ENCODE assay signal across 19 cellular contexts in genomic region chr17:27408891-27409290, GRCh38. TPM values are rescaled to one million over a fixed set of nuclear protein-coding genes. Genes with fewer than 3 reads are reported as not detected.
DNase-seq lines count a peak whose midpoint lies in the region; ATAC-seq and TF ChIP-seq lines count a peak whose summit lies in the region.
"Had no signal": no experiment of that assay in that cellular context is flagged by ENCODE, and none has a peak within 500 bp of the region (broad histone marks: within the 10 kb centered on the region; RNA-seq: fewer than 3 reads in every experiment).

No MANE protein-coding gene starts in this region.

- no peak overlapping the region for H3K14ac ChIP-seq in mesenchymal stem cell (ENCODE audit: low read length in 2 of 2)

- H3K9me3 ChIP-seq in A673 (ENCODE audit: low read depth, low read length, poor library complexity, severe bottlenecking) (no peaks in the 10 kb centered on the region), HEK293 (ENCODE audit: control insufficient read depth, insufficient read depth, low read depth, low read length) (no peaks in the 10 kb centered on the region), mesenchymal stem cell (ENCODE audit: control insufficient read depth, low read length) (no peaks in the 10 kb centered on the region)
- H3K9me3 ChIP-seq: esophagus squamous epithelium, neutrophil had no signal

- H3K4me3 ChIP-seq in A673 (ENCODE audit: low read depth, low read length, poor library complexity, severe bottlenecking) (no peak overlapping the region), HEK293 (ENCODE audit: low read depth, low read length) (no peak overlapping the region), brain microvascular endothelial cell (ENCODE audit: low read depth, low read length) (no peak overlapping the region), mesenchymal stem cell (ENCODE audit: insufficient read depth in 1 of 2, low read depth in 1 of 2, low read length in 2 of 2) (peak overlapping the region in 1 of 2 experiments; percentile 26)
- H3K4me3 ChIP-seq: esophagus squamous epithelium, K562 had no signal

- no peak overlapping the region for H3K18ac ChIP-seq in mesenchymal stem cell (ENCODE audit: low read depth in 1 of 2, low read length in 2 of 2)

- POLR2A ChIA-PET in A673 (lab: Charles Lee; ENCODE audit: low non-redundant PET) (interaction anchor here (0.5 kb wide), 1 partner anchor 27 kb away, joined by 3 read pairs; no protein-coding TSS in a partner anchor), HEK293 (lab: Yijun Ruan, JAX) (no interaction called here)

- no peak overlapping the region for H4K91ac ChIP-seq in mesenchymal stem cell (ENCODE audit: low read length)

- no peak overlapping the region for H2BK120ac ChIP-seq in mesenchymal stem cell (ENCODE audit: low read depth, low read length)

- CTCF ChIA-PET in A673 (lab: Charles Lee) = no interaction called here
- CTCF ChIA-PET in HEK293 (lab: Yijun Ruan, JAX) = interaction anchor here (0.6 to 3.9 kb wide), 9 partner anchors 22 to 194 kb away, joined by 3 to 17 read pairs (median 4); no protein-coding TSS in a partner anchor

- TF ChIP-seq CTCF in A673 (conservative IDR thresholded peaks at IDR 0.05; ENCODE audit: low read depth, low read length) = no peak
- TF ChIP-seq CTCF in HEK293 (tag by site-specific recombination; IDR thresholded peaks at IDR 0.05) = no peak
- no peak for TF ChIP-seq CTCF in brain microvascular endothelial cell (IDR thresholded peaks at IDR 0.05; ENCODE audit: low read depth, low read length, missing control alignments)

- no peaks in the 10 kb centered on the region for H3K4me1 Mint-ChIP-seq in stimulated activated memory B cell treated with anti-CD40 and anti-IgM and Interleukin-4, amounts not matched to agents 10 μg/mL and 1 μg/mL and 100 μg/mL, for 72 hours
- no peaks in the 10 kb centered on the region for H3K4me1 Mint-ChIP-seq in stimulated activated naive CD8-positive, alpha-beta T cell treated with anti-CD3 and anti-CD28 coated beads, Interleukin-15, amount 100 ng/mL, for 72 hours
- H3K4me1 Mint-ChIP-seq: activated naive CD8-positive, alpha-beta T cell treated with anti-CD3 and anti-CD28 coated beads, Interleukin-2, amount 50 U/mL, for 24 hours; B cell had no signal

- H3K9ac ChIP-seq in mesenchymal stem cell (ENCODE audit: low read length) = no peak overlapping the region

- no peak overlapping the region for H3K4me2 ChIP-seq in mesenchymal stem cell (ENCODE audit: low read length, poor library complexity, severe bottlenecking)

- in situ Hi-C loops in brain microvascular endothelial cell (cut with HindIII; ENCODE audit: low pct_ligation_motif_present, low sequenced_read_pairs) = no loop called here

- no TSS peak for BruUV-seq in A673 (replicated peaks; lab: Mats Ljungman, UMichigan)

- H3K27ac ChIP-seq in A673 (ENCODE audit: low read depth, low read length, poor library complexity, severe bottlenecking) = no peak overlapping the region
- H3K27ac ChIP-seq in HEK293 (ENCODE audit: extremely low read depth, low read depth, low read length) = no peak overlapping the region
- H3K27ac ChIP-seq in brain microvascular endothelial cell = no peak overlapping the region
- no peak overlapping the region for H3K27ac ChIP-seq in mesenchymal stem cell (ENCODE audit: low read length, poor library complexity, severe bottlenecking)
- H3K27ac ChIP-seq: esophagus squamous epithelium, neutrophil had no signal

- H3K9me3 Mint-ChIP-seq in stimulated activated memory B cell treated with anti-CD40 and anti-IgM and Interleukin-4, amounts not matched to agents 10 μg/mL and 1 μg/mL and 100 μg/mL, for 72 hours = no peaks in the 10 kb centered on the region
- H3K9me3 Mint-ChIP-seq in stimulated activated naive CD8-positive, alpha-beta T cell treated with anti-CD3 and anti-CD28 coated beads, Interleukin-15, amount 100 ng/mL, for 72 hours = no peaks in the 10 kb centered on the region
- H3K9me3 Mint-ChIP-seq: activated naive CD8-positive, alpha-beta T cell treated with anti-CD3 and anti-CD28 coated beads, Interleukin-2, amount 50 U/mL, for 24 hours had no signal

- H2BK15ac ChIP-seq in mesenchymal stem cell (ENCODE audit: low read depth, poor library complexity, severe bottlenecking) = no peak overlapping the region

- no peak overlapping the region for H3K4me3 Mint-ChIP-seq in stimulated activated memory B cell treated with anti-CD40 and anti-IgM and Interleukin-4, amounts not matched to agents 10 μg/mL and 1 μg/mL and 100 μg/mL, for 72 hours
- no peak overlapping the region for H3K4me3 Mint-ChIP-seq in stimulated activated naive CD8-positive, alpha-beta T cell treated with anti-CD3 and anti-CD28 coated beads, Interleukin-15, amount 100 ng/mL, for 72 hours
- H3K4me3 Mint-ChIP-seq: activated naive CD8-positive, alpha-beta T cell treated with anti-CD3 and anti-CD28 coated beads, Interleukin-2, amount 50 U/mL, for 24 hours; B cell had no signal

- no peak overlapping the region for H2AK5ac ChIP-seq in mesenchymal stem cell (ENCODE audit: low read length, severe bottlenecking)

- no peak overlapping the region for H2AFZ ChIP-seq in mesenchymal stem cell (ENCODE audit: low read depth, low read length)

- no peak overlapping the region for H3K27ac Mint-ChIP-seq in stimulated activated memory B cell treated with anti-CD40 and anti-IgM and Interleukin-4, amounts not matched to agents 10 μg/mL and 1 μg/mL and 100 μg/mL, for 72 hours
- peak overlapping the region in 1 of 2 donors; percentile 43 for H3K27ac Mint-ChIP-seq in stimulated activated naive CD8-positive, alpha-beta T cell treated with anti-CD3 and anti-CD28 coated beads, Interleukin-15, amount 100 ng/mL, for 72 hours
- H3K27ac Mint-ChIP-seq: activated naive CD8-positive, alpha-beta T cell treated with anti-CD3 and anti-CD28 coated beads, Interleukin-2, amount 50 U/mL, for 24 hours; B cell had no signal

- no peak overlapping the region for H3K4ac ChIP-seq in mesenchymal stem cell (ENCODE audit: low read depth in 1 of 2, low read length in 2 of 2)

- no peaks in the 10 kb centered on the region for H3K79me1 ChIP-seq in mesenchymal stem cell (replicated peaks; ENCODE audit: low read length, poor library complexity, severe bottlenecking)

- no peak overlapping the region for H2BK12ac ChIP-seq in mesenchymal stem cell (ENCODE audit: low read length in 2 of 2)

- H3K36me3 Mint-ChIP-seq in stimulated activated memory B cell treated with anti-CD40 and anti-IgM and Interleukin-4, amounts not matched to agents 10 μg/mL and 1 μg/mL and 100 μg/mL, for 72 hours = no peaks in the 10 kb centered on the region

- H3K4me1 ChIP-seq in A673 (ENCODE audit: insufficient read depth, low read length, poor library complexity, severe bottlenecking) = peaks cover 20% of the 10 kb centered on the region
- H3K4me1 ChIP-seq in HEK293 (ENCODE audit: control insufficient read depth, insufficient read depth, low read length) = no peaks in the 10 kb centered on the region
- peaks cover 12% of the 10 kb centered on the region for H3K4me1 ChIP-seq in mesenchymal stem cell (ENCODE audit: control insufficient read depth, insufficient read depth, low read depth, low read length)

- H3K27me3 Mint-ChIP-seq in stimulated activated memory B cell treated with anti-CD40 and anti-IgM and Interleukin-4, amounts not matched to agents 10 μg/mL and 1 μg/mL and 100 μg/mL, for 72 hours = peaks cover 6% of the 10 kb centered on the region
- H3K27me3 Mint-ChIP-seq in stimulated activated naive CD8-positive, alpha-beta T cell treated with anti-CD3 and anti-CD28 coated beads, Interleukin-15, amount 100 ng/mL, for 72 hours = peaks cover 16% of the 10 kb centered on the region

- peak; percentile 56 for DNase-seq in A673 (ENCODE audit: low spot score)
- DNase-seq in brain microvascular endothelial cell = peak; percentile 19
- DNase-seq in mesenchymal stem cell = peak; percentile 44
- DNase-seq in stimulated activated naive CD8-positive, alpha-beta T cell treated with anti-CD3 and anti-CD28 coated beads, Interleukin-15, amount 100 ng/mL, for 72 hours = no peak
- DNase-seq in SIG-M5 treated with dmso at 0.1 percent for 504 hours (lab: John Stamatoyannopoulos, UW; ENCODE audit: unreplicated experiment) = no peak
- DNase-seq in UCSD-AML1 (lab: John Stamatoyannopoulos, UW; ENCODE audit: unreplicated experiment) = no peak
- DNase-seq: activated CD4-positive, alpha-beta T cell treated with anti-CD3 and anti-CD28 coated beads, Interleukin-2, amount 50 U/mL, for 1 hour; activated naive CD8-positive, alpha-beta T cell treated with anti-CD3 and anti-CD28 coated beads, Interleukin-2, amount 50 U/mL, for 24 hours; esophagus squamous epithelium; NCI-H1694 treated with DMSO at 0.1 percent for 48 hours; NCI-H524; stimulated activated CD4-positive, alpha-beta T cell treated with anti-CD3 and anti-CD28 coated beads, Interleukin-12 subunit alpha, Interleukin-12 subunit beta, amount 100 ng/mL, for 4 hours; T-helper 9 cell had no signal

- H3K36me3 ChIP-seq in A673 (ENCODE audit: insufficient read depth, low read length, poor library complexity, severe bottlenecking) = no peaks in the 10 kb centered on the region
- no peaks in the 10 kb centered on the region for H3K36me3 ChIP-seq in HEK293 (ENCODE audit: control insufficient read depth in 2 of 2, insufficient read depth in 1 of 2, low read length in 2 of 2)
- H3K36me3 ChIP-seq in brain microvascular endothelial cell (replicated peaks) = no peaks in the 10 kb centered on the region
- H3K36me3 ChIP-seq in mesenchymal stem cell (ENCODE audit: control insufficient read depth in 1 of 2, insufficient read depth in 2 of 2, low read depth in 1 of 2, low read length in 2 of 2) = no peaks in the 10 kb centered on the region
- H3K36me3 ChIP-seq: esophagus squamous epithelium, neutrophil had no signal

- no peak overlapping the region for H2BK5ac ChIP-seq in mesenchymal stem cell (ENCODE audit: low read depth, low read length, poor library complexity, severe bottlenecking)

- H3K27me3 ChIP-seq in A673 (replicated peaks; ENCODE audit: insufficient read depth, low read depth, low read length, poor library complexity) (no peaks in the 10 kb centered on the region), brain microvascular endothelial cell (replicated peaks) (no peaks in the 10 kb centered on the region), mesenchymal stem cell (ENCODE audit: control insufficient read depth in 1 of 2, insufficient read depth in 1 of 2, low read length in 2 of 2) (peaks cover 0 to 9% of the 10 kb centered on the region in 2 experiments)
- H3K27me3 ChIP-seq: esophagus squamous epithelium, neutrophil had no signal

- WGBS in mesenchymal stem cell = 63% methylated on average over 3 of the region's 4 CpGs

- no peak for ATAC-seq in stimulated activated memory B cell treated with anti-CD40 and anti-IgM and Interleukin-4, amounts not matched to agents 10 μg/mL and 1 μg/mL and 100 μg/mL, for 72 hours
- no peak for ATAC-seq in stimulated activated naive CD8-positive, alpha-beta T cell treated with anti-CD3 and anti-CD28 coated beads, Interleukin-15, amount 100 ng/mL, for 72 hours
- ATAC-seq: activated naive CD8-positive, alpha-beta T cell treated with anti-CD3 and anti-CD28 coated beads, Interleukin-2, amount 50 U/mL, for 24 hours; K562; Panc1 had no signal

- intact Hi-C loops in A673 (cut with micrococcal nuclease; ENCODE audit: unreplicated experiment) = no loop called here

- no peak overlapping the region for H4K8ac ChIP-seq in mesenchymal stem cell (ENCODE audit: low read length)

- H3K23ac ChIP-seq in mesenchymal stem cell (ENCODE audit: low read length in 2 of 2) = no peak overlapping the region

RNA-seq across cellular contexts. Expression of gene KSR1, which starts 47.4 kb away (rescaled TPM):
- 41.7 and 47.8 TPM in 2 replicates for total RNA-seq in A673 (2021)
- polyA plus RNA-seq in mesenchymal stem cell (2013, experiment 1 of 2) = 20.6 TPM
- 20.0 TPM for polyA plus RNA-seq in mesenchymal stem cell (2013, experiment 2 of 2)

Comparison
In these comparisons a context has a peak if more than half of its experiments do, and no peak if none do; other contexts are left out.
1. DNase-seq: peak in A673 (single experiment), brain microvascular endothelial cell (single experiment) and mesenchymal stem cell (single experiment); none in stimulated activated naive CD8-positive, alpha-beta T cell treated with anti-CD3 and anti-CD28 coated beads, Interleukin-15, amount 100 ng/mL, for 72 hours (0 of 2), SIG-M5 treated with dmso at 0.1 percent for 504 hours (single experiment) and UCSD-AML1 (single experiment).